Comparison of ENCODE assay signal across 1 cellular context in the genomic region with DNA sequence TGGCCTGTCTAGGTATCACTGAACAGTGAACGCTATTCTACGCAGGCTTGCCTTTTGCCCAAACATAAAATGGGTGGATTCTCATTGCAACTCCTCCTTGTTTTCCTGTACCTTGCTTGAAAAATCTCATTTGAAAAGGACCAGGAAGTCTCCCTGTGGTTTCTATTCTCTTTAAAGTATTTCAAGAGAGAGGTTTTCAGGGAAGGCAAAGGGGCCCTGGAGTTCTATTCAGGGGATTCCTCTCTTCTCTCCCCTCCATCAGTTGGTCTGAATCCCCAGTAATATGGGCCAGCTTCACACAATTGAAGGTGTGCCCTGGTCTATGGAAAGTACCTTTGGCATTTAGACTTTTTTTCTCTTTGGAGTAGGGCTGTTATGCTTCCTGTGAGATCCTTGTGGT.
TF ChIP-seq lines count a peak whose summit lies in the region.

No MANE protein-coding gene starts in this region.

TF ChIP-seq in GM23338, 12 proteins besides CTCF, POLR2A, EP300 and RAD21 (continued from another document):
- TF ChIP-seq, protein P1, sequence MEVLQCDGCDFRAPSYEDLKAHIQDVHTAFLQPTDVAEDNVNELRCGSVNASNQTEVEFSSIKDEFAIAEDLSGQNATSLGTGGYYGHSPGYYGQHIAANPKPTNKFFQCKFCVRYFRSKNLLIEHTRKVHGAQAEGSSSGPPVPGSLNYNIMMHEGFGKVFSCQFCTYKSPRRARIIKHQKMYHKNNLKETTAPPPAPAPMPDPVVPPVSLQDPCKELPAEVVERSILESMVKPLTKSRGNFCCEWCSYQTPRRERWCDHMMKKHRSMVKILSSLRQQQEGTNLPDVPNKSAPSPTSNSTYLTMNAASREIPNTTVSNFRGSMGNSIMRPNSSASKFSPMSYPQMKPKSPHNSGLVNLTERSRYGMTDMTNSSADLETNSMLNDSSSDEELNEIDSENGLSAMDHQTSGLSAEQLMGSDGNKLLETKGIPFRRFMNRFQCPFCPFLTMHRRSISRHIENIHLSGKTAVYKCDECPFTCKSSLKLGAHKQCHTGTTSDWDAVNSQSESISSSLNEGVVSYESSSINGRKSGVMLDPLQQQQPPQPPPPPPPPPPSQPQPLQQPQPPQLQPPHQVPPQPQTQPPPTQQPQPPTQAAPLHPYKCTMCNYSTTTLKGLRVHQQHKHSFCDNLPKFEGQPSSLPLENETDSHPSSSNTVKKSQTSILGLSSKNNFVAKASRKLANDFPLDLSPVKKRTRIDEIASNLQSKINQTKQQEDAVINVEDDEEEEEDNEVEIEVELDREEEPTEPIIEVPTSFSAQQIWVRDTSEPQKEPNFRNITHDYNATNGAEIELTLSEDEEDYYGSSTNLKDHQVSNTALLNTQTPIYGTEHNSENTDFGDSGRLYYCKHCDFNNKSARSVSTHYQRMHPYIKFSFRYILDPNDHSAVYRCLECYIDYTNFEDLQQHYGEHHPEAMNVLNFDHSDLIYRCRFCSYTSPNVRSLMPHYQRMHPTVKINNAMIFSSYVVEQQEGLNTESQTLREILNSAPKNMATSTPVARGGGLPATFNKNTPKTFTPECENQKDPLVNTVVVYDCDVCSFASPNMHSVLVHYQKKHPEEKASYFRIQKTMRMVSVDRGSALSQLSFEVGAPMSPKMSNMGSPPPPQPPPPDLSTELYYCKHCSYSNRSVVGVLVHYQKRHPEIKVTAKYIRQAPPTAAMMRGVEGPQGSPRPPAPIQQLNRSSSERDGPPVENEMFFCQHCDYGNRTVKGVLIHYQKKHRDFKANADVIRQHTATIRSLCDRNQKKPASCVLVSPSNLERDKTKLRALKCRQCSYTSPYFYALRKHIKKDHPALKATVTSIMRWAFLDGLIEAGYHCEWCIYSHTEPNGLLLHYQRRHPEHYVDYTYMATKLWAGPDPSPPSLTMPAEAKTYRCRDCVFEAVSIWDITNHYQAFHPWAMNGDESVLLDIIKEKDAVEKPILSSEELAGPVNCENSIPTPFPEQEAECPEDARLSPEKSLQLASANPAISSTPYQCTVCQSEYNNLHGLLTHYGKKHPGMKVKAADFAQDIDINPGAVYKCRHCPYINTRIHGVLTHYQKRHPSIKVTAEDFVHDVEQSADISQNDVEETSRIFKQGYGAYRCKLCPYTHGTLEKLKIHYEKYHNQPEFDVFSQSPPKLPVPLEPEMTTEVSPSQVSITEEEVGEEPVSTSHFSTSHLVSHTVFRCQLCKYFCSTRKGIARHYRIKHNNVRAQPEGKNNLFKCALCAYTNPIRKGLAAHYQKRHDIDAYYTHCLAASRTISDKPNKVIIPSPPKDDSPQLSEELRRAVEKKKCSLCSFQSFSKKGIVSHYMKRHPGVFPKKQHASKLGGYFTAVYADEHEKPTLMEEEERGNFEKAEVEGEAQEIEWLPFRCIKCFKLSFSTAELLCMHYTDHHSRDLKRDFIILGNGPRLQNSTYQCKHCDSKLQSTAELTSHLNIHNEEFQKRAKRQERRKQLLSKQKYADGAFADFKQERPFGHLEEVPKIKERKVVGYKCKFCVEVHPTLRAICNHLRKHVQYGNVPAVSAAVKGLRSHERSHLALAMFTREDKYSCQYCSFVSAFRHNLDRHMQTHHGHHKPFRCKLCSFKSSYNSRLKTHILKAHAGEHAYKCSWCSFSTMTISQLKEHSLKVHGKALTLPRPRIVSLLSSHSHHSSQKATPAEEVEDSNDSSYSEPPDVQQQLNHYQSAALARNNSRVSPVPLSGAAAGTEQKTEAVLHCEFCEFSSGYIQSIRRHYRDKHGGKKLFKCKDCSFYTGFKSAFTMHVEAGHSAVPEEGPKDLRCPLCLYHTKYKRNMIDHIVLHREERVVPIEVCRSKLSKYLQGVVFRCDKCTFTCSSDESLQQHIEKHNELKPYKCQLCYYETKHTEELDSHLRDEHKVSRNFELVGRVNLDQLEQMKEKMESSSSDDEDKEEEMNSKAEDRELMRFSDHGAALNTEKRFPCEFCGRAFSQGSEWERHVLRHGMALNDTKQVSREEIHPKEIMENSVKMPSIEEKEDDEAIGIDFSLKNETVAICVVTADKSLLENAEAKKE (CRISPR knock-in tag; IDR thresholded peaks at IDR 0.05), result peak; percentile 86
- TF ChIP-seq STAT1 (IDR thresholded peaks at IDR 0.05; ENCODE audit: unreplicated experiment), result no peak
- no peak for TF ChIP-seq JUNB (IDR thresholded peaks at IDR 0.05; ENCODE audit: unreplicated experiment)
- peak; percentile 27; the same call in 1 of the 2 replicates for TF ChIP-seq NANOG (IDR thresholded peaks at IDR 0.05; ENCODE audit: borderline replicate concordance)
